Comparison of ENCODE assay signal across 8 cellular contexts in genomic region chr2:74472086-74472944, GRCh38. TPM values are rescaled to one million over a fixed set of nuclear protein-coding genes. Genes with fewer than 3 reads are reported as not detected.
A peak's percentile ranks its signal among the peaks of the same experiment; 100 is the strongest.
DNase-seq lines count a peak whose midpoint lies in the region; TF ChIP-seq lines count a peak whose summit lies in the region.

MRPL53 (minus strand) TSS chr2:74472680; CDS start chr2:74472660, 20 bp downstream.

- peaks cover 46% of the 10 kb centered on the region for H3K36me3 Mint-ChIP-seq in HFFc6 (ENCODE audit: low read depth)
- peaks cover 29% of the 10 kb centered on the region for H3K36me3 Mint-ChIP-seq in activated naive CD8-positive, alpha-beta T cell treated with anti-CD3 and anti-CD28 coated beads for 36 hours

- TF ChIP-seq POLR2A in ovary (IDR thresholded peaks at IDR 0.05) = peak; percentile 70

- peak within 1 kb of the TSS; percentile 98 for H3K4me3 Mint-ChIP-seq in HFFc6
- peak within 1 kb of the TSS; percentile 98 for H3K4me3 Mint-ChIP-seq in activated naive CD8-positive, alpha-beta T cell treated with anti-CD3 and anti-CD28 coated beads for 36 hours

- H3K9me3 ChIP-seq in SU-DHL-6 (ENCODE audit: insufficient read depth, low read length) = no peaks in the 10 kb centered on the region
- no peaks in the 10 kb centered on the region for H3K9me3 ChIP-seq in ovary
- H3K9me3 ChIP-seq in thymus (ENCODE audit: control insufficient read depth) = no peaks in the 10 kb centered on the region

- peaks cover 2% of the 10 kb centered on the region for H3K27me3 Mint-ChIP-seq in HFFc6 (ENCODE audit: insufficient read depth)
- H3K27me3 Mint-ChIP-seq in activated naive CD8-positive, alpha-beta T cell treated with anti-CD3 and anti-CD28 coated beads for 36 hours = no peaks in the 10 kb centered on the region

- H3K4me1 ChIP-seq in ovary (ENCODE audit: insufficient read depth) = peaks cover 5% of the 10 kb centered on the region
- H3K4me1 ChIP-seq in thymus (ENCODE audit: control insufficient read depth, insufficient read depth, low read length) = peaks cover 11% of the 10 kb centered on the region

- peaks cover 20% of the 10 kb centered on the region for H3F3A ChIP-seq in SU-DHL-6 (ENCODE audit: insufficient read depth)

- H3K27ac ChIP-seq in SU-DHL-6 (ENCODE audit: low read depth, low read length) (peak within 1 kb of the TSS; percentile 89), ovary (peak within 1 kb of the TSS; percentile 53 to 83), thymus (ENCODE audit: low read depth) (peak within 1 kb of the TSS; percentile 98)

- TF ChIP-seq CTCF in HFFc6 (IDR thresholded peaks at IDR 0.05) = no peak
- no peak for TF ChIP-seq CTCF in SU-DHL-6 (IDR thresholded peaks at IDR 0.05; ENCODE audit: insufficient read depth, low read length, poor library complexity, severe bottlenecking)
- TF ChIP-seq CTCF in ovary (IDR thresholded peaks at IDR 0.05) = no peak

- H3K9ac ChIP-seq in SU-DHL-6 (ENCODE audit: low read length) = peak within 1 kb of the TSS; percentile 78

- peak; percentile 90 for DNase-seq in HFFc6
- peak; percentile 86 for DNase-seq in NCI-H1092 treated with DMSO at 0.1 percent for 48 hours (lab: John Stamatoyannopoulos, UW)
- DNase-seq in activated naive CD8-positive, alpha-beta T cell treated with anti-CD3 and anti-CD28 coated beads for 36 hours = peak; percentile 95
- DNase-seq in head of caudate nucleus = peak; percentile 90 to 99 (median 96)
- DNase-seq in ovary = peak; percentile 92 to 97 (median 95)

- peak within 1 kb of the TSS; percentile 69 for H3K4me3 ChIP-seq in GM08714 (ENCODE audit: low read length)
- peak within 1 kb of the TSS; percentile 72 for H3K4me3 ChIP-seq in SU-DHL-6 (ENCODE audit: insufficient read depth, low read length, poor library complexity, severe bottlenecking)
- H3K4me3 ChIP-seq in ovary = peak within 1 kb of the TSS; percentile 47
- peak within 1 kb of the TSS; percentile 61 for H3K4me3 ChIP-seq in thymus (ENCODE audit: low read length)

- H3K9me3 Mint-ChIP-seq in HFFc6 = no peaks in the 10 kb centered on the region
- H3K9me3 Mint-ChIP-seq in activated naive CD8-positive, alpha-beta T cell treated with anti-CD3 and anti-CD28 coated beads for 36 hours = no peaks in the 10 kb centered on the region

- peak within 1 kb of the TSS; percentile 88 for H2AFZ ChIP-seq in SU-DHL-6 (ENCODE audit: low read depth, low read length, severe bottlenecking)

- H3K27me3 ChIP-seq in SU-DHL-6 (ENCODE audit: low read length) (no peaks in the 10 kb centered on the region), ovary (no peaks in the 10 kb centered on the region), thymus (ENCODE audit: control insufficient read depth, insufficient read depth) (no peaks in the 10 kb centered on the region)

- WGBS in ovary, 3 donors = 0 to 1% (median 1%) methylated on average over 66 of the region's 66 CpGs
- under 1% methylated on average over 66 of the region's 66 CpGs for WGBS in thymus

- H3K9me2 ChIP-seq in SU-DHL-6 (replicated peaks; ENCODE audit: insufficient read depth, low read length) = no peaks in the 10 kb centered on the region

- intact Hi-C loops in head of caudate nucleus (cut with DNase I) = no loop called here
- intact Hi-C loops in ovary (cut with DNase I) = loop anchor here in 1 of 4 donors (5.0 kb wide), 1 partner anchor 180 kb away; the partner anchor contains the start of gene SEMA4F

- H3K79me2 ChIP-seq in SU-DHL-6 (ENCODE audit: insufficient read depth, low read length) = no peaks in the 10 kb centered on the region

- H3K27ac Mint-ChIP-seq in HFFc6 = peak within 1 kb of the TSS; percentile 96
- H3K27ac Mint-ChIP-seq in activated naive CD8-positive, alpha-beta T cell treated with anti-CD3 and anti-CD28 coated beads for 36 hours = peak within 1 kb of the TSS; percentile 97

- H3K36me3 ChIP-seq in SU-DHL-6 (ENCODE audit: low read length) (no peaks in the 10 kb centered on the region), ovary (no peaks in the 10 kb centered on the region), thymus (ENCODE audit: control insufficient read depth, insufficient read depth) (peaks cover 22% of the 10 kb centered on the region)

- H3K4me2 ChIP-seq in SU-DHL-6 (ENCODE audit: low read depth, low read length, poor library complexity, severe bottlenecking) = peak within 1 kb of the TSS; percentile 98

- peaks cover 15% of the 10 kb centered on the region for H3K4me1 Mint-ChIP-seq in HFFc6 (ENCODE audit: low read depth)
- H3K4me1 Mint-ChIP-seq in activated naive CD8-positive, alpha-beta T cell treated with anti-CD3 and anti-CD28 coated beads for 36 hours = peaks cover 6% of the 10 kb centered on the region

- no peaks in the 10 kb centered on the region for H4K20me1 ChIP-seq in SU-DHL-6 (ENCODE audit: low read depth, low read length)

- TF ChIP-seq EP300 in ovary (IDR thresholded peaks at IDR 0.05) = peak; percentile 27

RNA-seq across cellular contexts. Expression of gene MRPL53, which starts in this region (rescaled TPM):
- 100 to 1,000 TPM in 2 of 6 experiments, 10 to 100 TPM in 4; 74.5 to 120 (median 97.7) TPM for total RNA-seq in HFFc6 (2021; fragmentation: NEBNext Ultra II Directional; extraction: Animal tissue kit (Norgen Biotek cat#: 25700))
- total RNA-seq in activated naive CD8-positive, alpha-beta T cell treated with anti-CD3 and anti-CD28 coated beads for 36 hours = 100 to 1,000 TPM; 105 to 111 TPM
- 100 to 1,000 TPM in 1 of 7 donors, 10 to 100 TPM in 6; 21.9 to 105 (median 85.1) TPM for total RNA-seq in ovary
- polyA plus RNA-seq in ovary (10 to 100 TPM; 13.1 to 60.1 TPM), thymus (67.7 TPM)

Comparison
In these comparisons a context has a peak if more than half of its experiments do, and no peak if none do; other contexts are left out.
1. Peak in every context shown above with its lines: DNase-seq, H3K4me3 ChIP-seq and H3K27ac ChIP-seq.